Comparison of ENCODE assay signal across 1 cellular context in the genomic region with DNA sequence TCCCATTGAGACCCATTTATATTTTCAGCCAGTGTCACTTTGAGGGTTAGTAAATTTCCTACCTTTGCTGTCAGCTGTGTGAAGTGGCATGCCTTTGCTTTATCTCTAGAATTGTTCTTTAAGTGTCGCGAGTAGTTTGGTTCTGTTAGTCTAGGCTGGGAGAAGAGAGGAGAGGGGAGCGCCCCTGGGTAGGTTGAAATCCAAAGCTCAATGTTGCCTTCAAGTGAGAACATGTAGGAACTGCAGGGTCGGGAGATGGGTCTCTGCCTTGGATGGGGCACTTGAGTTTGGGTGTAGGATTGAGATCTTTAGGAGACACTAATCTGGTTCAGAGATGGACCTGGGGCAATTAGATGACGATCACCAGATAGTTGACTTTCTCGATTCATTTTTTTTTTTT.
TF ChIP-seq lines count a peak whose summit lies in the region.

No MANE protein-coding gene starts in this region.

TF ChIP-seq in endothelial cell of umbilical vein, 7 proteins besides CTCF, POLR2A, EP300 and RAD21:
- TF ChIP-seq FOS (IDR thresholded peaks at IDR 0.05; ENCODE audit: borderline replicate concordance, insufficient read depth, low read length) (no peak), POLR2AphosphoS5 (IDR thresholded peaks at IDR 0.05; ENCODE audit: insufficient read depth, low read depth, low read length) (no peak), GATA2 (IDR thresholded peaks at IDR 0.05; ENCODE audit: insufficient read depth, insufficient read length, low read depth, low read length) (no peak), EZH2 (IDR thresholded peaks at IDR 0.05; ENCODE audit: borderline replicate concordance, low read depth, low read length, severe bottlenecking) (no peak), JUN (IDR thresholded peaks at IDR 0.05; ENCODE audit: borderline replicate concordance, insufficient read depth, insufficient read length, low read depth) (no peak), MYC (IDR thresholded peaks at IDR 0.05; ENCODE audit: low read depth, low read length) (no peak)
- TF ChIP-seq, protein P1, sequence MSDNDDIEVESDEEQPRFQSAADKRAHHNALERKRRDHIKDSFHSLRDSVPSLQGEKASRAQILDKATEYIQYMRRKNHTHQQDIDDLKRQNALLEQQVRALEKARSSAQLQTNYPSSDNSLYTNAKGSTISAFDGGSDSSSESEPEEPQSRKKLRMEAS (IDR thresholded peaks at IDR 0.05; ENCODE audit: insufficient read depth, insufficient read length): no peak
